In the genomic region with DNA sequence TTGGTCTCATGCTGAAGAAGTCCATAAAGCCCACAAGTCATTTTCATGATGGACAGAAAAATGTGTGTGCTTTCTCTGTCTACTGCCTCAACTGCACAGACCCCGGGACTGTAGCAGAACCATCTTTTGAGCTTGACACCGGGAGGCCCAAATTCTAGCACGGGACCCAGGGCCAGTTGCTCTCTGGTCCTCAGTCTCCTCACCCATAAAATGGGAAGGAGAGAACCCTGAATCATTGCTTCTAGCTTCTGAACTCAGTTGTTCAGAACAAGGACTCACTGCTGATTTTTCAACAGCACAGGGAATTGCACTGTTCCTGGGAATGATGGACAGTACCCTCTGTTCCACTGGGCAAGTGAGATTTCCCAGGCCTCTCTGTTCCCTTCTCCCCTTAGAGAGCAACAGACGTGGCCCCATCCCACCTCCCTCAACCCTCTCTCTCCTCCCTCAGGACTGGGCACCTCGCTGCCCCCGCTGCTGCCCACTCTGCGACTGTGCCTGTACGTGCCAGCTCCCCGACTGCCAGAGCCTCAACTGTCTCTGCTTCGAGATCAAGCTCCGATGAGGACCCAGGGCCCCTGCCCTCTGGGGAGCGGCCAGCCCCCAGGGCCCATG, we compare ENCODE assay signal across 8 cellular contexts. TPM values are rescaled to one million over a fixed set of nuclear protein-coding genes. Genes with fewer than 3 reads are reported as not detected.
DNase-seq lines count a peak whose midpoint lies in the region; ATAC-seq and TF ChIP-seq lines count a peak whose summit lies in the region.

No MANE protein-coding gene starts in this region.

- H3K36me3 Mint-ChIP-seq in natural killer cell, result no peaks in the 10 kb centered on the region

- peak overlapping the region; percentile 94 to 98 for H3K27ac Mint-ChIP-seq in natural killer cell

- ATAC-seq in natural killer cell (no peak), HG03039 (IDR thresholded peaks at IDR 0.05; ENCODE audit: unreplicated experiment) (no peak)

- peak overlapping the region; percentile 98 for H3K4me3 Mint-ChIP-seq in natural killer cell

- H3K4me3 ChIP-seq in AG10803 (ENCODE audit: low read length), result peak overlapping the region; percentile 75
- peak overlapping the region; percentile 92 for H3K4me3 ChIP-seq in Jurkat, Clone E6-1 (ENCODE audit: low read length)

- no peaks in the 10 kb centered on the region for H3K27me3 Mint-ChIP-seq in natural killer cell (ENCODE audit: low read depth in 2 of 2)

- intact Hi-C loops in natural killer cell (cut with micrococcal nuclease), result loop anchor here (10.0 kb wide), 1 partner anchor 341 kb away; a partner anchor contains a TSS

- DNase-seq in AG10803 (ENCODE audit: low read depth), result no peak
- DNase-seq in Jurkat, Clone E6-1 (ENCODE audit: low read depth, low spot score), result no peak
- DNase-seq in caudate nucleus (lab: John Stamatoyannopoulos, UW), result peak in 2 of 61 donors; percentile 48 to 49
- DNase-seq in natural killer cell, result no peak
- no peak for DNase-seq in Ammon's horn (ENCODE audit: low spot score)
- no peak for DNase-seq in NCI-H526 treated with DMSO at 0.1 percent for 48 hours (lab: John Stamatoyannopoulos, UW)
- DNase-seq in HCEC 1CT, result no peak

- peaks cover 27 to 41% of the 10 kb centered on the region in 2 donors for H3K4me1 Mint-ChIP-seq in natural killer cell

- TF ChIP-seq CTCF in AG10803 (conservative IDR thresholded peaks at IDR 0.05; ENCODE audit: low read length) (no peak), natural killer cell (IDR thresholded peaks at IDR 0.05) (no peak)

- H3K9me3 Mint-ChIP-seq in natural killer cell, result no peaks in the 10 kb centered on the region

- H3K27ac ChIP-seq in caudate nucleus (ENCODE audit: low read depth, low read length), result peak overlapping the region; percentile 99

RNA-seq across cellular contexts. Expression of a gene that starts 2.2 kb away (rescaled TPM):
- polyA plus RNA-seq in Jurkat, Clone E6-1 (2012; ENCODE audit: insufficient read depth, insufficient read length), result 1,719 TPM
- total RNA-seq in natural killer cell, result 100 to 1,000 TPM; 412 to 544 (median 490) TPM

RNA-seq across cellular contexts. Expression of a gene that starts 12.4 kb away (rescaled TPM):
- polyA plus RNA-seq in Jurkat, Clone E6-1 (2012; ENCODE audit: insufficient read depth, insufficient read length), result 186 TPM
- 100 to 1,000 TPM; 119 to 132 (median 130) TPM for total RNA-seq in natural killer cell

RNA-seq across cellular contexts. Expression of a gene that starts 28.3 kb away (rescaled TPM):
- 4.3 TPM for polyA plus RNA-seq in Jurkat, Clone E6-1 (2012; ENCODE audit: insufficient read depth, insufficient read length)
- 1 to 10 TPM in 1 of 3 donors, under 1 TPM in 2; 0.91 to 1.1 (median 0.98) TPM for total RNA-seq in natural killer cell

RNA-seq across cellular contexts. Expression of a gene that starts 32.3 kb away (rescaled TPM):
- polyA plus RNA-seq in Jurkat, Clone E6-1 (2012; ENCODE audit: insufficient read depth, insufficient read length), result 5.9 TPM
- 1 to 10 TPM in 2 of 3 donors, under 1 TPM in 1; 0.88 to 2.0 (median 1.7) TPM for total RNA-seq in natural killer cell

RNA-seq across cellular contexts. Expression of a gene that starts 32.6 kb away (rescaled TPM):
- 1.2 TPM for polyA plus RNA-seq in Jurkat, Clone E6-1 (2012; ENCODE audit: insufficient read depth, insufficient read length)
- total RNA-seq in natural killer cell, result 100 to 1,000 TPM; 148 to 177 (median 160) TPM
